ENCODE assay signal across 8 cellular contexts in genomic region chr15:41930221-41930866, GRCh38. TPM values are rescaled to one million over a fixed set of nuclear protein-coding genes. Genes with fewer than 3 reads are reported as not detected.
A peak's percentile ranks its signal among the peaks of the same experiment; 100 is the strongest.
DNase-seq lines count a peak whose midpoint lies in the region; ATAC-seq, FAIRE-seq and TF ChIP-seq lines count a peak whose summit lies in the region.
"Had no signal": no experiment of that assay in that cellular context is flagged by ENCODE, and none has a peak within 500 bp of the region (broad histone marks: within the 10 kb centered on the region; RNA-seq: fewer than 3 reads in every experiment).

No MANE protein-coding gene starts in this region.

- CTCF ChIA-PET in GM12878 (lab: Yijun Ruan, JAX) = interaction anchor here (0.6 to 4.1 kb wide), 4 partner anchors 20 to 464 kb away, joined by 3 to 27 read pairs (median 5); no protein-coding TSS in a partner anchor

- intact Hi-C loops in GM12878 (cut with micrococcal nuclease; ENCODE audit: unreplicated experiment) = no loop called here
- intact Hi-C loops in left colon (cut with DNase I, micrococcal nuclease) = no loop called here

- H3K27me3 ChIP-seq in GM12878 (replicated peaks in 1 of 2; ENCODE audit: control insufficient read depth in 2 of 2, insufficient read depth in 2 of 2, low read length in 1 of 2) (no peaks in the 10 kb centered on the region), neural progenitor cell (no peaks in the 10 kb centered on the region)

- H3K4me3 Mint-ChIP-seq in neural progenitor cell = no peak overlapping the region
- H3K4me3 Mint-ChIP-seq: activated CD4-positive, alpha-beta T cell treated with anti-CD3 and anti-CD28 coated beads for 36 hours had no signal

- H3K4me1 Mint-ChIP-seq in neural progenitor cell = peaks cover 22% of the 10 kb centered on the region

- POLR2A ChIA-PET in GM12878 (lab: Charles Lee) = interaction anchor here (2.4 to 3.5 kb wide), 2 partner anchors 38 to 41 kb away, joined by 7 to 44 read pairs; partner anchors contain the start of gene EHD4

- H3K9me3 ChIP-seq in GM12878 (replicated peaks; ENCODE audit: control insufficient read depth, insufficient read depth, low read length) (no peaks in the 10 kb centered on the region), neural progenitor cell (ENCODE audit: low read depth) (no peaks in the 10 kb centered on the region)

- H3K27ac ChIP-seq in GM12878 (ENCODE audit: control insufficient read depth, insufficient read depth) (peak overlapping the region; percentile 77), neural progenitor cell (no peak overlapping the region)

- no TSS peak for BruUV-seq in GM12878 (replicated peaks; lab: Mats Ljungman, UMichigan)

- no peak overlapping the region for H2AFZ ChIP-seq in GM12878 (ENCODE audit: control insufficient read depth, low read depth, low read length)
- no peak overlapping the region for H2AFZ ChIP-seq in neural progenitor cell (replicated peaks)

- peak overlapping the region; percentile 86 for H3K4me2 ChIP-seq in GM12878 (ENCODE audit: control insufficient read depth, insufficient read depth)
- H3K4me2 ChIP-seq in neural progenitor cell = no peak overlapping the region

- WGBS in GM12878 (ENCODE audit: insufficient coverage, insufficient replicate concordance, low lambda C conversion rate, missing lambda C conversion rate) = 49% methylated on average over 8 of the region's 8 CpGs

- no peaks in the 10 kb centered on the region for H3K9me3 Mint-ChIP-seq in neural progenitor cell

- RAD21 ChIA-PET in GM12878 (lab: Charles Lee; ENCODE audit: unreplicated experiment) = interaction anchor here (0.6 to 5.2 kb wide), 4 partner anchors 26 to 1217 kb away, joined by 3 to 97 read pairs (median 4); partner anchors contain the start of gene EHD4

- H3K4me3 ChIP-seq in GM12878 (peak overlapping the region; percentile 26; the same call in 1 of the 2 replicates), neural progenitor cell (no peak overlapping the region)

- peak; percentile 9 for ATAC-seq in GM12878
- ATAC-seq in left colon = peak; percentile 58
- no peak for ATAC-seq in HG03439 (IDR thresholded peaks at IDR 0.05; ENCODE audit: unreplicated experiment)
- no peak for ATAC-seq in HG03432 (IDR thresholded peaks at IDR 0.05; ENCODE audit: unreplicated experiment)

- no peak for FAIRE-seq in GM12878 (lab: Jason Lieb, UNC)

- H3K36me3 Mint-ChIP-seq in neural progenitor cell = no peaks in the 10 kb centered on the region

- no peak for TF ChIP-seq EP300 in GM12878 (IDR thresholded peaks at IDR 0.05; ENCODE audit: borderline replicate concordance in 1 of 2, control insufficient read depth in 1 of 2, low read depth in 2 of 2, low read length in 2 of 2)

- TF ChIP-seq POLR2A in GM12878 (IDR thresholded peaks at IDR 0.05; ENCODE audit: low read depth, low read length) = no peak

- no peak for TF ChIP-seq RAD21 in GM12878 (IDR thresholded peaks at IDR 0.05; ENCODE audit: insufficient read depth, low read depth, low read length)

- H4K20me1 ChIP-seq in GM12878 (ENCODE audit: control insufficient read depth, insufficient read depth) (no peaks in the 10 kb centered on the region), neural progenitor cell (ENCODE audit: low read depth) (no peaks in the 10 kb centered on the region)

- DNase-seq in LHCN-M2 (ENCODE audit: low read depth) = peak; percentile 97
- DNase-seq in GM12878 (ENCODE audit: low read depth, low spot score) = peak; percentile 17
- DNase-seq in left colon = peak; percentile 66 to 79
- no peak for DNase-seq in NCI-H1694 treated with DMSO at 0.1 percent for 48 hours (lab: John Stamatoyannopoulos, UW)
- no peak for DNase-seq in neural progenitor cell (ENCODE audit: low spot score)
- DNase-seq: activated CD4-positive, alpha-beta T cell treated with anti-CD3 and anti-CD28 coated beads for 36 hours had no signal

- peak; percentile 17 to 44 (median 17); a peak in 4 of 6 replicates for TF ChIP-seq CTCF in GM12878 (IDR thresholded peaks at IDR 0.05 in 2 of 3, conservative IDR thresholded peaks at IDR 0.05 in 1 of 3; ENCODE audit: control insufficient read depth in 2 of 3, extremely low read depth in 1 of 3, insufficient read depth in 1 of 3, low read depth in 3 of 3, low read length in 3 of 3)
- no peak for TF ChIP-seq CTCF in neural progenitor cell (IDR thresholded peaks at IDR 0.05)

- H3K27me3 Mint-ChIP-seq in neural progenitor cell (ENCODE audit: insufficient read depth, low read depth) = peaks cover 5% of the 10 kb centered on the region
- H3K27me3 Mint-ChIP-seq: activated CD4-positive, alpha-beta T cell treated with anti-CD3 and anti-CD28 coated beads for 36 hours had no signal

- peaks cover 65% of the 10 kb centered on the region for H3K4me1 ChIP-seq in GM12878 (ENCODE audit: control insufficient read depth, insufficient read depth, low read length)
- H3K4me1 ChIP-seq in neural progenitor cell = peaks cover 21% of the 10 kb centered on the region

- H3K9ac ChIP-seq in GM12878 (ENCODE audit: control insufficient read depth, insufficient read depth, low read length) = peak overlapping the region; percentile 28; the same call in 1 of the 2 replicates
- H3K9ac ChIP-seq in neural progenitor cell = no peak overlapping the region

- SMC1A ChIA-PET in GM12878 (lab: Charles Lee; ENCODE audit: uncharacterized antibody, unreplicated experiment) = interaction anchor here (0.7 to 12.1 kb wide), 4 partner anchors 22 to 40 kb away, joined by 3 to 179 read pairs (median 5); partner anchors contain the start of gene EHD4

- H3F3A ChIP-seq in neural progenitor cell (ENCODE audit: low read depth) = peaks cover 3% of the 10 kb centered on the region

- H3K36me3 ChIP-seq in GM12878 (ENCODE audit: control insufficient read depth in 2 of 2, insufficient read depth in 2 of 2, low read length in 1 of 2) = peaks cover 7 to 10% of the 10 kb centered on the region in 2 experiments
- H3K36me3 ChIP-seq in neural progenitor cell = no peaks in the 10 kb centered on the region

- no peak overlapping the region for H3K27ac Mint-ChIP-seq in neural progenitor cell
- H3K27ac Mint-ChIP-seq: activated CD4-positive, alpha-beta T cell treated with anti-CD3 and anti-CD28 coated beads for 36 hours had no signal

- H3K79me2 ChIP-seq in GM12878 (ENCODE audit: control insufficient read depth, insufficient read depth, low read length) = peaks cover 55% of the 10 kb centered on the region
- no peaks in the 10 kb centered on the region for H3K79me2 ChIP-seq in neural progenitor cell (ENCODE audit: low read depth)

- in situ Hi-C loops in GM12878 (cut with MboI) = no loop called here

TF ChIP-seq in GM12878, 131 proteins besides CTCF, POLR2A, EP300 and RAD21 (continues in another document):
- TF ChIP-seq HDAC6 (IDR thresholded peaks at IDR 0.05; ENCODE audit: unreplicated experiment) (no peak), MYB (IDR thresholded peaks at IDR 0.05; ENCODE audit: borderline replicate concordance, low read depth, low read length) (no peak), SREBF1 (IDR thresholded peaks at IDR 0.05; ENCODE audit: low read length) (no peak)

RNA-seq across cellular contexts. Expression of gene SPTBN5, which starts 36.5 kb away (rescaled TPM):
- total RNA-seq in LHCN-M2 (2014; rRNA removed) (0.69 and 0.90 TPM in 2 replicates), GM12878 (2014; rRNA removed) (0.06 and 0.44 TPM in 2 replicates), GM12878 (2014; rRNA removed; fragmentation: Illumina TruSeq; extraction: Trizol) (under 0.01 TPM in 1 of 2 replicates, not detected in the other), GM12878 (2021) (0.05 and 0.18 TPM in 2 replicates), left colon (1 to 10 TPM in 1 of 2 donors, under 1 TPM in 1; 0.64 to 1.4 TPM), neural progenitor cell (ENCODE audit: low replicate concordance) (0.15 TPM in 1 of 2 replicates, not detected in the other)
- polyA plus RNA-seq in LHCN-M2 (2012) = 0.28 TPM
- 0.15 and 0.17 TPM in 2 replicates for total RNA-seq in GM12878 (2013; cell fraction: nucleolus; rRNA removed)
- 0.04 TPM for polyA plus RNA-seq in GM12878 (2011; ENCODE audit: low read depth)
- polyA plus RNA-seq in GM12878 (2011; rRNA removed) (0.01 and 0.03 TPM in 2 replicates), GM12878 (2014; fragmentation: Illumina TruSeq; extraction: Trizol) (0.01 TPM in 1 of 2 replicates, not detected in the other), GM12878 (2014; fragmentation: Nextera tagmentation; extraction: Ambion mirVana) (not detected), GM12878 (2014; rRNA removed) (0.06 and 0.10 TPM in 2 replicates), GM12878 (2016; fragmentation: Nextera tagmentation; extraction: Ambion mirVana) (not detected)
- polyA plus RNA-seq in GM12878 (2011; cell fraction: cytosol; rRNA removed) = 0.01 and 0.02 TPM in 2 replicates
- polyA plus RNA-seq in GM12878 (2011; cell fraction: nucleus; rRNA removed) = 0.29 and 0.57 TPM in 2 replicates
- polyA plus RNA-seq in GM12878 (2012) = 0.08 and 0.11 TPM in 2 replicates
- 0.05 TPM in 1 of 2 replicates, not detected in the other for polyA minus RNA-seq in GM12878 (2011; rRNA and poly(A)+ RNA removed)
- polyA minus RNA-seq in GM12878 (2011; cell fraction: cytosol; rRNA and poly(A)+ RNA removed) = not detected in 2 replicates
- polyA minus RNA-seq in GM12878 (2011; cell fraction: nucleus; rRNA and poly(A)+ RNA removed) = under 0.01 and 0.10 TPM in 2 replicates

RNA-seq across cellular contexts. Expression of gene EHD4, which starts 42.0 kb away (rescaled TPM):
- total RNA-seq in LHCN-M2 (2014; rRNA removed) = 19.8 and 20.6 TPM in 2 replicates
- 19.3 TPM for polyA plus RNA-seq in LHCN-M2 (2012)
- total RNA-seq in GM12878 (2013; cell fraction: nucleolus; rRNA removed) = 41.9 and 43.4 TPM in 2 replicates
- total RNA-seq in GM12878 (2014; rRNA removed) = 48.2 and 49.6 TPM in 2 replicates
- total RNA-seq in GM12878 (2014; rRNA removed; fragmentation: Illumina TruSeq; extraction: Trizol) = 24.3 and 26.0 TPM in 2 replicates
- 52.1 and 53.2 TPM in 2 replicates for total RNA-seq in GM12878 (2021)
- 15.6 TPM for polyA plus RNA-seq in GM12878 (2011; ENCODE audit: low read depth)
- polyA plus RNA-seq in GM12878 (2011; rRNA removed) = 25.6 and 42.2 TPM in 2 replicates
- polyA plus RNA-seq in GM12878 (2011; cell fraction: cytosol; rRNA removed) = 45.7 and 57.3 TPM in 2 replicates
- 28.0 and 35.6 TPM in 2 replicates for polyA plus RNA-seq in GM12878 (2011; cell fraction: nucleus; rRNA removed)
- polyA plus RNA-seq in GM12878 (2012) = 26.7 and 28.7 TPM in 2 replicates
- polyA plus RNA-seq in GM12878 (2014; fragmentation: Illumina TruSeq; extraction: Trizol) = 18.9 and 29.3 TPM in 2 replicates
- polyA plus RNA-seq in GM12878 (2014; fragmentation: Nextera tagmentation; extraction: Ambion mirVana) = 1 to 10 TPM; 4.2 to 8.6 TPM
- polyA plus RNA-seq in GM12878 (2014; rRNA removed) = 47.3 and 50.1 TPM in 2 replicates
- polyA plus RNA-seq in GM12878 (2016; fragmentation: Nextera tagmentation; extraction: Ambion mirVana) = 10 to 100 TPM; 60.7 to 62.9 TPM
- polyA minus RNA-seq in GM12878 (2011; rRNA and poly(A)+ RNA removed) = 50.8 and 76.6 TPM in 2 replicates
- 28.7 and 30.8 TPM in 2 replicates for polyA minus RNA-seq in GM12878 (2011; cell fraction: cytosol; rRNA and poly(A)+ RNA removed)
- 36.1 and 67.5 TPM in 2 replicates for polyA minus RNA-seq in GM12878 (2011; cell fraction: nucleus; rRNA and poly(A)+ RNA removed)
- total RNA-seq in left colon = 10 to 100 TPM; 42.7 to 44.3 TPM
- 6.9 and 11.9 TPM in 2 replicates for total RNA-seq in neural progenitor cell (ENCODE audit: low replicate concordance)

Comparison
In these comparisons a context has a peak if more than half of its experiments do, and no peak if none do; other contexts are left out.
1. DNase-seq: peak in LHCN-M2 (single experiment), GM12878 (single experiment) and left colon (2 of 2); none in NCI-H1694 treated with DMSO at 0.1 percent for 48 hours (single experiment) and neural progenitor cell (single experiment).
2. ATAC-seq: peak in GM12878 (single experiment) and left colon (single experiment); none in HG03439 (single experiment) and HG03432 (single experiment).